8 cellular contexts compared by ENCODE assay signal in genomic region chr9:129383005-129383414, GRCh38.
DNase-seq lines count a peak whose midpoint lies in the region; ATAC-seq and TF ChIP-seq lines count a peak whose summit lies in the region.

No MANE protein-coding gene starts in this region.

- no peak overlapping the region for H3K27ac ChIP-seq in OCI-LY7 (ENCODE audit: low read depth, low read length, poor library complexity, severe bottlenecking)

- H3K27ac Mint-ChIP-seq in naive thymus-derived CD8-positive, alpha-beta T cell = peak overlapping the region; percentile 68 to 99 (median 90)

- H3K27me3 Mint-ChIP-seq in naive thymus-derived CD8-positive, alpha-beta T cell = no peaks in the 10 kb centered on the region

- in situ Hi-C loops in GM13976 (cut with MboI; ENCODE audit: low sequenced_read_pairs, unreplicated experiment) = no loop called here

- no peaks in the 10 kb centered on the region for H3K9me2 ChIP-seq in OCI-LY7 (ENCODE audit: insufficient read depth, low read length)

- H3K4me1 Mint-ChIP-seq in naive thymus-derived CD8-positive, alpha-beta T cell = peaks cover 9 to 23% (median 17%) of the 10 kb centered on the region in 4 donors

- no peaks in the 10 kb centered on the region for H3K9me3 ChIP-seq in OCI-LY7 (ENCODE audit: low read length)

- H4K20me1 ChIP-seq in OCI-LY7 (ENCODE audit: insufficient read depth, low read length) = no peaks in the 10 kb centered on the region

- H3K4me3 ChIP-seq in OCI-LY7 (ENCODE audit: low read depth, low read length, poor library complexity, severe bottlenecking) = peak overlapping the region; percentile 56

- DNase-seq in OCI-LY7 (ENCODE audit: low spot score) = no peak
- no peak for DNase-seq in naive thymus-derived CD8-positive, alpha-beta T cell
- no peak for DNase-seq in GM13976 (ENCODE audit: low spot score)
- no peak for DNase-seq in stimulated activated CD4-positive, alpha-beta T cell treated with anti-CD3 and anti-CD28 coated beads, Interleukin-1b, Interleukin-23, amount 100 ng/mL, for 48 hours
- no peak for DNase-seq in HEK293T (ENCODE audit: extremely low spot score)

- TF ChIP-seq CTCF in OCI-LY7 (conservative IDR thresholded peaks at IDR 0.05; ENCODE audit: low read length) (no peak), GM13976 (IDR thresholded peaks at IDR 0.05; ENCODE audit: borderline replicate concordance, control extremely low read depth, extremely low read depth, insufficient read depth, missing control alignments) (no peak)

- H3K4me1 ChIP-seq in OCI-LY7 (ENCODE audit: insufficient read depth, low read length, poor library complexity, severe bottlenecking) = peaks cover 21% of the 10 kb centered on the region

- peak overlapping the region; percentile 62 for H2AFZ ChIP-seq in OCI-LY7 (ENCODE audit: low read length)

- no peaks in the 10 kb centered on the region for H3K9me3 Mint-ChIP-seq in naive thymus-derived CD8-positive, alpha-beta T cell

- H3K4me2 ChIP-seq in OCI-LY7 (ENCODE audit: low read length) = peak overlapping the region; percentile 68

- ATAC-seq in GM18511 (IDR thresholded peaks at IDR 0.05; ENCODE audit: unreplicated experiment) (peak; percentile 16), esophagus mucosa (peak; percentile 86), GM21786 (IDR thresholded peaks at IDR 0.05; ENCODE audit: unreplicated experiment) (no peak)
- no peak for ATAC-seq in naive thymus-derived CD8-positive, alpha-beta T cell

- no TSS peak for BruUV-seq in OCI-LY7 (replicated peaks; lab: Mats Ljungman, UMichigan)

- CTCF ChIA-PET in OCI-LY7 (lab: Charles Lee; ENCODE audit: unreplicated experiment) (interaction anchor here (0.6 kb wide), 1 partner anchor 230 kb away, joined by 3 read pairs; no protein-coding TSS in a partner anchor), HEK293T (lab: Yijun Ruan, JAX) (no interaction called here)

- no peaks in the 10 kb centered on the region for H3K36me3 Mint-ChIP-seq in naive thymus-derived CD8-positive, alpha-beta T cell

- H3K79me2 ChIP-seq in OCI-LY7 (ENCODE audit: insufficient read depth, low read depth, low read length) = no peaks in the 10 kb centered on the region

- POLR2A ChIA-PET in OCI-LY7 (lab: Charles Lee) = no interaction called here
- POLR2A ChIA-PET in naive thymus-derived CD8-positive, alpha-beta T cell (lab: Charles Lee) = interaction anchor here (0.6 to 3.5 kb wide), 36 partner anchors 8 to 252 kb away, joined by 3 to 37 read pairs (median 5); partner anchors contain the start of gene IER5L
- POLR2A ChIA-PET in HEK293T (lab: Yijun Ruan, JAX) = no interaction called here

- intact Hi-C loops in OCI-LY7 (cut with micrococcal nuclease; ENCODE audit: unreplicated experiment) = no loop called here

- H3K4me3 Mint-ChIP-seq in naive thymus-derived CD8-positive, alpha-beta T cell = peak overlapping the region; percentile 66 to 89 (median 80)

- H3K36me3 ChIP-seq in OCI-LY7 (ENCODE audit: insufficient read depth, low read length) = no peaks in the 10 kb centered on the region

TF ChIP-seq in HEK293T, 16 proteins besides CTCF, POLR2A, EP300 and RAD21:
- no peak for TF ChIP-seq PKNOX1 (IDR thresholded peaks at IDR 0.05)
- TF ChIP-seq SP1 (IDR thresholded peaks at IDR 0.05) = no peak
- TF ChIP-seq L3MBTL2 (conservative IDR thresholded peaks at IDR 0.05) = no peak
- no peak for TF ChIP-seq FOXM1 (IDR thresholded peaks at IDR 0.05; ENCODE audit: borderline replicate concordance)
- TF ChIP-seq NFRKB (IDR thresholded peaks at IDR 0.05) = no peak
- no peak for TF ChIP-seq FOXA1 (IDR thresholded peaks at IDR 0.05)
TF ChIP-seq in HEK293T: peak in this region for 0.

Comparison
In these comparisons a context has a peak if more than half of its experiments do, and no peak if none do; other contexts are left out.
1. ATAC-seq: peak in GM18511 (single experiment) and esophagus mucosa (single experiment); none in naive thymus-derived CD8-positive, alpha-beta T cell (0 of 2) and GM21786 (single experiment).